In genomic region chr12:12837025-12837872, GRCh38 we compare ENCODE assay signal across 1 cellular context.
TF ChIP-seq lines count a peak whose summit lies in the region.

No MANE protein-coding gene starts in this region.

TF ChIP-seq in H1, 55 proteins besides CTCF, POLR2A, EP300 and RAD21:
- no peak for TF ChIP-seq RBBP5 (IDR thresholded peaks at IDR 0.05; ENCODE audit: borderline replicate concordance, low read depth, low read length)
